8 cellular contexts compared by ENCODE assay signal in the genomic region with DNA sequence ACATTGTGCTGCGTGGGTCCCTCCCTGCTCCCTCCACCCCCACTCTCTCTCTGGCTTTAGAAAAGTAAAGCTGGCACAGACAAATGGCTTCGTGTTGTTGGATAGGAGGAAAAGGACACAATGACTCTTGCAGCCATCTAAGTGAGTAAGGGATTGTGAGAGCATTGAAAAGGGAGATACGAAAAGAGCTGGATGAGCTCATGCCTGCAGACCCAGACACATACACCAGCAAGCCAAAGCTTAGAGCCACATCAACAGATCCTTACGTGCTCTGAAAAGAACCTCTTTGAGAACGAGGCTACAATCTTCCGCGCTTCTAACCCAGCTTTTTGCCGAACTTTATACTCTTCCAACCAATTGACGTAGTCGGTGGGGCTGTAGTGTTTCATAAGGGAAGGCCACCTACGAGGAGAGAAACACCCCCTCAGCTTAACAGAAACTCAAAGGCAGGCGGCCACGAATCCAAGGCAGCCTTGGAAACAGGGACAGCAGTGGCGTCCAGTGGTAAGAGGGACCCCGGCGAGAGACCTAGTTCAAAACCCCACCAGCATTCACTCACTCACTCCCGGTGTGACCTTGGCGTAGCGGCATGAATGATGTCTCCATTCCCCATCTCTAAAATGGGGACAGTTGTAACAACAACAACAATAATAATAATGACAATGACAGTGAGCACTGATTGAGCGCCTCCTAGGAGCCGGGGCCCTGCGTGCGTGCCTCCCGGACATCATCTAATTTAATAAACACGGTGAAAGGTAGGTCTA. TPM values are rescaled to one million over a fixed set of nuclear protein-coding genes. Genes with fewer than 3 reads are reported as not detected.
A peak's percentile ranks its signal among the peaks of the same experiment; 100 is the strongest.
DNase-seq lines count a peak whose midpoint lies in the region; ATAC-seq and TF ChIP-seq lines count a peak whose summit lies in the region.

No MANE protein-coding gene starts in this region.

- no peaks in the 10 kb centered on the region for H3K27me3 Mint-ChIP-seq in T-helper 17 cell
- peaks cover 0 to 8% of the 10 kb centered on the region in 2 donors for H3K27me3 Mint-ChIP-seq in natural killer cell treated with Interleukin-12 subunit alpha and Interleukin-12 subunit beta and Interleukin-15 and Interleukin-18, amount 100 ng/mL, for 72 hours

- TF ChIP-seq POLR2A in GM18505 (IDR thresholded peaks at IDR 0.05; ENCODE audit: borderline replicate concordance, extremely low read depth, insufficient read depth, insufficient read length): no peak

- peak overlapping the region; percentile 96 for H3K4me3 Mint-ChIP-seq in T-helper 17 cell
- peak overlapping the region; percentile 94 for H3K4me3 Mint-ChIP-seq in natural killer cell treated with Interleukin-12 subunit alpha and Interleukin-12 subunit beta and Interleukin-15 and Interleukin-18, amount 100 ng/mL, for 72 hours

- ATAC-seq in T-helper 17 cell: no peak
- no peak for ATAC-seq in natural killer cell treated with Interleukin-12 subunit alpha and Interleukin-12 subunit beta and Interleukin-15 and Interleukin-18, amount 100 ng/mL, for 72 hours
- no peak for ATAC-seq in GM18505 (IDR thresholded peaks at IDR 0.05; ENCODE audit: unreplicated experiment)
- ATAC-seq in HG02973 (IDR thresholded peaks at IDR 0.05; ENCODE audit: unreplicated experiment): no peak
- ATAC-seq in GM21717 (IDR thresholded peaks at IDR 0.05; ENCODE audit: unreplicated experiment): no peak

- H3K36me3 Mint-ChIP-seq in T-helper 17 cell (ENCODE audit: low read depth): no peaks in the 10 kb centered on the region
- H3K36me3 Mint-ChIP-seq in natural killer cell treated with Interleukin-12 subunit alpha and Interleukin-12 subunit beta and Interleukin-15 and Interleukin-18, amount 100 ng/mL, for 72 hours: peaks cover 10% of the 10 kb centered on the region

- TF ChIP-seq CTCF in fibroblast of pulmonary artery (IDR thresholded peaks at IDR 0.05; ENCODE audit: low read length, missing control alignments): no peak

- H3K4me1 Mint-ChIP-seq in T-helper 17 cell: peaks cover 27% of the 10 kb centered on the region
- H3K4me1 Mint-ChIP-seq in natural killer cell treated with Interleukin-12 subunit alpha and Interleukin-12 subunit beta and Interleukin-15 and Interleukin-18, amount 100 ng/mL, for 72 hours (ENCODE audit: low read depth in 2 of 2): peaks cover 11 to 18% of the 10 kb centered on the region in 2 donors

- no peaks in the 10 kb centered on the region for H3K9me3 ChIP-seq in T-helper 17 cell (ENCODE audit: control insufficient read depth, low read length, poor library complexity, severe bottlenecking)

- DNase-seq in NCI-H1092 treated with DMSO at 0.1 percent for 48 hours (lab: John Stamatoyannopoulos, UW) (peak; percentile 25), NCI-H1092 (lab: John Stamatoyannopoulos, UW) (no peak), T-helper 17 cell (no peak), fibroblast of pulmonary artery (ENCODE audit: low read depth) (peak; percentile 65)
- no peak for DNase-seq in natural killer cell treated with Interleukin-12 subunit alpha and Interleukin-12 subunit beta and Interleukin-15 and Interleukin-18, amount 100 ng/mL, for 72 hours (ENCODE audit: low spot score)

- H3K27ac Mint-ChIP-seq in T-helper 17 cell: peak overlapping the region; percentile 90
- H3K27ac Mint-ChIP-seq in natural killer cell treated with Interleukin-12 subunit alpha and Interleukin-12 subunit beta and Interleukin-15 and Interleukin-18, amount 100 ng/mL, for 72 hours: peak overlapping the region; percentile 46 to 79

- peak overlapping the region; percentile 80 for H3K4me3 ChIP-seq in fibroblast of pulmonary artery (replicated peaks; ENCODE audit: low read depth, low read length)

- H3K9me3 Mint-ChIP-seq in natural killer cell treated with Interleukin-12 subunit alpha and Interleukin-12 subunit beta and Interleukin-15 and Interleukin-18, amount 100 ng/mL, for 72 hours: no peaks in the 10 kb centered on the region

RNA-seq across cellular contexts. Expression of a gene that starts 1.1 kb away (rescaled TPM):
- 10 to 100 TPM; 61.7 to 65.5 TPM for total RNA-seq in T-helper 17 cell
- 10 to 100 TPM; 30.4 to 37.7 TPM for total RNA-seq in natural killer cell treated with Interleukin-12 subunit alpha and Interleukin-12 subunit beta and Interleukin-15 and Interleukin-18, amount 100 ng/mL, for 72 hours

Comparison
In these comparisons a context has a peak if more than half of its experiments do, and no peak if none do; other contexts are left out.
1. DNase-seq: peak in NCI-H1092 treated with DMSO at 0.1 percent for 48 hours (single experiment) and fibroblast of pulmonary artery (single experiment); none in NCI-H1092 (single experiment), T-helper 17 cell (0 of 3) and natural killer cell treated with Interleukin-12 subunit alpha and Interleukin-12 subunit beta and Interleukin-15 and Interleukin-18, amount 100 ng/mL, for 72 hours (single experiment).